Comparison of ENCODE assay signal across 11 cellular contexts in genomic region chr3:127015282-127016042, GRCh38. TPM values are rescaled to one million over a fixed set of nuclear protein-coding genes. Genes with fewer than 3 reads are reported as not detected.
DNase-seq lines count a peak whose midpoint lies in the region; ATAC-seq, FAIRE-seq and TF ChIP-seq lines count a peak whose summit lies in the region.
"Had no signal": no experiment of that assay in that cellular context is flagged by ENCODE, and none has a peak within 500 bp of the region (broad histone marks: within the 10 kb centered on the region; RNA-seq: fewer than 3 reads in every experiment).

No MANE protein-coding gene starts in this region.

- TF ChIP-seq CTCF in GM12864 (IDR thresholded peaks at IDR 0.05; ENCODE audit: low read depth, low read length, missing control alignments) = no peak
- no peak for TF ChIP-seq CTCF in NB4 (IDR thresholded peaks at IDR 0.05; ENCODE audit: low read depth, low read length)

- no peaks in the 10 kb centered on the region for H3F3A ChIP-seq in GM23248 (ENCODE audit: insufficient read depth)

- FAIRE-seq in H54 (lab: Jason Lieb, UNC) = no peak

- peaks cover 6% of the 10 kb centered on the region; the same call in 1 of the 2 replicates for H3K79me2 ChIP-seq in GM23248 (ENCODE audit: insufficient read depth)

- no peak overlapping the region for H2AFZ ChIP-seq in GM23248
- H2AFZ ChIP-seq: PC-9 had no signal

- peaks cover 15% of the 10 kb centered on the region for H3K4me1 ChIP-seq in GM23248 (ENCODE audit: insufficient read depth)

- H4K20me1 ChIP-seq in GM23248 (ENCODE audit: insufficient read depth) = no peaks in the 10 kb centered on the region

- no peaks in the 10 kb centered on the region for H3K9me2 ChIP-seq in GM23248 (ENCODE audit: insufficient read depth)

- H3K4me3 ChIP-seq in GM12864 (ENCODE audit: low read depth, low read length) (no peak overlapping the region), NB4 (ENCODE audit: low read depth, low read length) (no peak overlapping the region), GM23248 (no peak overlapping the region)
- H3K4me3 ChIP-seq: PC-9 had no signal

- no peak overlapping the region for H3K4me2 ChIP-seq in GM23248 (ENCODE audit: unreplicated experiment)
- H3K4me2 ChIP-seq: PC-9 had no signal

- no peak overlapping the region for H3K27ac ChIP-seq in GM23248
- H3K27ac ChIP-seq: epithelial cell of prostate, PC-9 had no signal

- H3K36me3 ChIP-seq in GM23248 (ENCODE audit: low read depth) = peaks cover 4% of the 10 kb centered on the region; the same call in 1 of the 2 replicates

- in situ Hi-C loops in GM23248 (cut with MboI) = no loop called here

- no peak overlapping the region for H3K9ac ChIP-seq in GM23248

- H3K9me3 ChIP-seq in GM23248 (ENCODE audit: low read depth) = no peaks in the 10 kb centered on the region

- DNase-seq in GM12864 (ENCODE audit: low read depth) (peak; percentile 50), NB4 (ENCODE audit: low read depth) (peak; percentile 22), erythroblast (lab: John Stamatoyannopoulos, UW) (peak; percentile 38 to 41), GM23248 (no peak), AG20443 (ENCODE audit: low spot score) (no peak), H54 (ENCODE audit: insufficient read length, low spot score) (no peak), NCI-H2081 treated with DMSO at 0.1 percent for 48 hours (lab: John Stamatoyannopoulos, UW) (no peak)
- DNase-seq: mammary epithelial cell had no signal

- ATAC-seq in GM21786 (IDR thresholded peaks at IDR 0.05; ENCODE audit: unreplicated experiment) = peak; percentile 61

- 85 to 86% methylated on average over 16 to 17 of the region's 17 CpGs for WGBS in GM23248 (ENCODE audit: low coverage in 1 of 2, low lambda C conversion rate in 2 of 2, missing lambda C conversion rate in 2 of 2), 2 experiments

- TF ChIP-seq POLR2A in NB4 (IDR thresholded peaks at IDR 0.05; ENCODE audit: extremely low read depth, insufficient read length) = no peak
- no peak for TF ChIP-seq POLR2A in erythroblast (IDR thresholded peaks at IDR 0.05; ENCODE audit: low read length)
- no peak for TF ChIP-seq POLR2A in H54 (IDR thresholded peaks at IDR 0.05; ENCODE audit: low read depth, low read length)

- H3K27me3 ChIP-seq in GM23248 (replicated peaks; ENCODE audit: insufficient read depth) = no peaks in the 10 kb centered on the region

RNA-seq across cellular contexts. Expression of gene PLXNA1, which starts 32.5 kb away (rescaled TPM):
- 84.7 and 86.1 TPM in 2 replicates for total RNA-seq in GM23248 (2014; rRNA removed; shearing (Covaris generic))
- 12.4 and 13.4 TPM in 2 replicates for polyA plus RNA-seq in GM23248 (2016; fragmentation: Nextera tagmentation; extraction: Ambion mirVana)

Comparison
In these comparisons a context has a peak if more than half of its experiments do, and no peak if none do; other contexts are left out.
1. DNase-seq: peak in GM12864 (single experiment), NB4 (single experiment) and erythroblast (2 of 2); none in GM23248 (single experiment), AG20443 (single experiment), H54 (single experiment) and NCI-H2081 treated with DMSO at 0.1 percent for 48 hours (single experiment).